In the genomic region with DNA sequence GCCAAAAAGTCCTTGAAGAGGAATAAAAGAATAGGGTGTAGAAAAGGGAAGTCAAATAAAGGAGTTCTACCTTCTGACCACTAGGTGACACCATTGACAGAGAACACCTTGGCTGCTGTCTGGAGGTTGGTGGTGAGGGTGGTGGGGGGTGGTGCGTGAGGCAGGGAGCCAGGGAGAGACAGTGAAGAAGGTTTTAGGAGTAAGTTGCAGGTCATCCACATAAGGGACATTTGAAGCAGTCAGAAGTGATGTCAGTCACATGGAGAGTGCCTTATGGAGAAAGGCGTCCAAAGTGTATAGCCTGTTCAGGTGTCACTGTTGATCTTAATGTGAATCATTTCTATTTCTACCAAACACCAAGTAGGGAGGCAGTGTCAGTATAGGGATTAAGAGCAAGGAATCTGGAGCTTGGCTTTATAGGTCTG, we compare ENCODE assay signal across 9 cellular contexts.
A peak's percentile ranks its signal among the peaks of the same experiment; 100 is the strongest.
DNase-seq lines count a peak whose midpoint lies in the region; ATAC-seq, FAIRE-seq and TF ChIP-seq lines count a peak whose summit lies in the region.
"Had no signal": no experiment of that assay in that cellular context is flagged by ENCODE, and none has a peak within 500 bp of the region (broad histone marks: within the 10 kb centered on the region; RNA-seq: fewer than 3 reads in every experiment).

No MANE protein-coding gene starts in this region.

- TF ChIP-seq RAD21 in neural cell (conservative IDR thresholded peaks at IDR 0.05), result peak; percentile 67

- H3K9me3 ChIP-seq in BE2C, result no peaks in the 10 kb centered on the region
- no peaks in the 10 kb centered on the region for H3K9me3 ChIP-seq in PC-3 (ENCODE audit: low read length)
- no peaks in the 10 kb centered on the region for H3K9me3 ChIP-seq in neural cell (ENCODE audit: low read length)

- H3K79me2 ChIP-seq in PC-3 (ENCODE audit: low read length) (no peaks in the 10 kb centered on the region), neural cell (replicated peaks; ENCODE audit: insufficient read depth, low read length) (no peaks in the 10 kb centered on the region)
- H3K79me2 ChIP-seq: parathyroid adenoma had no signal

- POLR2A ChIA-PET in PC-3 (lab: Charles Lee; ENCODE audit: unreplicated experiment), result interaction anchor here (0.6 to 0.8 kb wide), 2 partner anchors 330 to 819 kb away, joined by 3 to 6 read pairs; no protein-coding TSS in a partner anchor

- H3K27me3 ChIP-seq in BE2C, result peaks cover 17% of the 10 kb centered on the region
- H3K27me3 ChIP-seq in PC-3 (ENCODE audit: low read length), result no peaks in the 10 kb centered on the region
- no peaks in the 10 kb centered on the region for H3K27me3 ChIP-seq in neural cell (ENCODE audit: insufficient read depth, low read depth, low read length)

- no peaks in the 10 kb centered on the region for H3K9me2 ChIP-seq in PC-3 (replicated peaks; ENCODE audit: low read length)
- H3K9me2 ChIP-seq in neural cell (ENCODE audit: insufficient read depth, low read length), result no peaks in the 10 kb centered on the region

- no peak for TF ChIP-seq EP300 in neural cell (conservative IDR thresholded peaks at IDR 0.05; ENCODE audit: poor library complexity, severe bottlenecking)

- intact Hi-C loops in PC-3 (cut with micrococcal nuclease), result loop anchor here (1.0 to 10.0 kb wide), 6 partner anchors 26 to 916 kb away; a partner anchor contains a TSS

- H3K4me1 ChIP-seq in BE2C, result no peaks in the 10 kb centered on the region
- H3K4me1 ChIP-seq in PC-3 (ENCODE audit: insufficient read depth, low read length), result peaks cover 18% of the 10 kb centered on the region
- H3K4me1 ChIP-seq: parathyroid adenoma had no signal

- peak; percentile 21 for DNase-seq in BE2C
- DNase-seq in GM18507 (ENCODE audit: extremely low spot score, insufficient read length, low read depth), result peak; percentile 26
- DNase-seq in PC-3, result peak; percentile 77
- DNase-seq in ecto neural progenitor cell (ENCODE audit: low spot score), result peak; percentile 59
- no peak for DNase-seq in NCI-H510A (lab: John Stamatoyannopoulos, UW)
- DNase-seq in COR-L47 (lab: John Stamatoyannopoulos, UW), result no peak

- peak; percentile 64 for ATAC-seq in HG03432 (IDR thresholded peaks at IDR 0.05; ENCODE audit: unreplicated experiment)
- peak; percentile 95 for ATAC-seq in PC-3

- H3K4me3 ChIP-seq in BE2C (ENCODE audit: low read depth, low read length) (no peak overlapping the region), PC-3 (ENCODE audit: low read length) (no peak overlapping the region), neural cell (ENCODE audit: low read length) (no peak overlapping the region)

- H3K36me3 ChIP-seq in BE2C (no peaks in the 10 kb centered on the region), PC-3 (ENCODE audit: low read depth, low read length) (no peaks in the 10 kb centered on the region), neural cell (ENCODE audit: insufficient read depth, low read length) (no peaks in the 10 kb centered on the region)

- peak; percentile 71 for TF ChIP-seq CTCF in BE2C (IDR thresholded peaks at IDR 0.05; ENCODE audit: low read depth, low read length)
- TF ChIP-seq CTCF in PC-3 (conservative IDR thresholded peaks at IDR 0.05; ENCODE audit: low read depth, low read length), result peak; percentile 96
- TF ChIP-seq CTCF in neural cell (IDR thresholded peaks at IDR 0.05; ENCODE audit: poor library complexity, severe bottlenecking), result peak; percentile 66

- CTCF ChIA-PET in PC-3 (lab: Charles Lee), result interaction anchor here (0.5 to 1.3 kb wide), 8 partner anchors 13 to 916 kb away, joined by 3 to 5 read pairs (median 3); no protein-coding TSS in a partner anchor

- H3K4me2 ChIP-seq in PC-3 (ENCODE audit: low read length), result 0 out of 2 replicates have a peak overlapping the region, but pooled peaks have one; percentile 9
- no peak overlapping the region for H3K4me2 ChIP-seq in neural cell (ENCODE audit: low read length)

- 0 out of 2 replicates have a peak overlapping the region, but pooled peaks have one; percentile 11 for H2AFZ ChIP-seq in PC-3 (ENCODE audit: low read length)
- H2AFZ ChIP-seq in neural cell (ENCODE audit: low read depth, low read length), result no peak overlapping the region
- H2AFZ ChIP-seq: parathyroid adenoma had no signal

- H3F3A ChIP-seq in PC-3 (ENCODE audit: low read length, unreplicated experiment) (no peaks in the 10 kb centered on the region), neural cell (ENCODE audit: insufficient read depth, low read length, poor library complexity, severe bottlenecking) (no peaks in the 10 kb centered on the region)

- no TSS peak for BruUV-seq in PC-3 (replicated peaks; lab: Mats Ljungman, UMichigan)

- no peak overlapping the region for H3K9ac ChIP-seq in PC-3 (ENCODE audit: low read length)
- no peak overlapping the region for H3K9ac ChIP-seq in neural cell (ENCODE audit: low read length)
- H3K9ac ChIP-seq: parathyroid adenoma had no signal

- H3K27ac ChIP-seq in PC-3 (ENCODE audit: low read length) (no peak overlapping the region), neural cell (ENCODE audit: low read length) (no peak overlapping the region)
- H3K27ac ChIP-seq: parathyroid adenoma had no signal

- peak; percentile 31 for FAIRE-seq in GM18507 (lab: Jason Lieb, UNC)

- no peaks in the 10 kb centered on the region for H4K20me1 ChIP-seq in PC-3 (ENCODE audit: low read length)
- H4K20me1 ChIP-seq in neural cell (ENCODE audit: insufficient read depth), result no peaks in the 10 kb centered on the region

TF ChIP-seq in neural cell, 6 proteins besides CTCF, POLR2A, EP300 and RAD21:
- TF ChIP-seq EZH2 (IDR thresholded peaks at IDR 0.05; ENCODE audit: borderline replicate concordance, insufficient read depth, low read length, poor library complexity, severe bottlenecking) (no peak), SMC3 (conservative IDR thresholded peaks at IDR 0.05; ENCODE audit: poor library complexity) (peak; percentile 68)

Comparison
In these comparisons a context has a peak if more than half of its experiments do, and no peak if none do; other contexts are left out.
1. DNase-seq: peak in BE2C (single experiment), GM18507 (single experiment), PC-3 (single experiment) and ecto neural progenitor cell (single experiment); none in NCI-H510A (single experiment) and COR-L47 (single experiment).
2. Peak in every context shown above with its lines, with median percentiles within 50 percentile points of each other: CTCF ChIP-seq.